ENCODE assay signal across 14 cellular contexts in genomic region chr6:137258170-137258569, GRCh38. TPM values are rescaled to one million over a fixed set of nuclear protein-coding genes. Genes with fewer than 3 reads are reported as not detected.
A peak's percentile ranks its signal among the peaks of the same experiment; 100 is the strongest.
DNase-seq lines count a peak whose midpoint lies in the region; ATAC-seq and TF ChIP-seq lines count a peak whose summit lies in the region.
"Had no signal": no experiment of that assay in that cellular context is flagged by ENCODE, and none has a peak within 500 bp of the region (broad histone marks: within the 10 kb centered on the region; RNA-seq: fewer than 3 reads in every experiment).

No MANE protein-coding gene starts in this region.

- H3K27me3 ChIP-seq in WERI-Rb-1 (ENCODE audit: insufficient read depth, low read depth, severe bottlenecking) = no peaks in the 10 kb centered on the region
- no peaks in the 10 kb centered on the region for H3K27me3 ChIP-seq in suprapubic skin

- no peak for TF ChIP-seq EP300 in suprapubic skin (IDR thresholded peaks at IDR 0.05)

- peaks cover 9% of the 10 kb centered on the region for H3K36me3 Mint-ChIP-seq in activated naive CD8-positive, alpha-beta T cell treated with anti-CD3 and anti-CD28 coated beads, Interleukin-2, amount 50 U/mL, for 24 hours (ENCODE audit: low read depth)
- H3K36me3 Mint-ChIP-seq in activated naive CD8-positive, alpha-beta T cell treated with anti-CD3 and anti-CD28 coated beads for 36 hours = peaks cover 2% of the 10 kb centered on the region
- peaks cover 19% of the 10 kb centered on the region for H3K36me3 Mint-ChIP-seq in dendritic cell treated with granulocyte-macrophage colony-stimulating factor and Interleukin-4, amounts not matched to agents 40 ng/mL and 50 ng/mL, for 4 days (ENCODE audit: low read depth)

- peaks cover 13% of the 10 kb centered on the region for H3K4me1 Mint-ChIP-seq in activated naive CD8-positive, alpha-beta T cell treated with anti-CD3 and anti-CD28 coated beads, Interleukin-2, amount 50 U/mL, for 24 hours
- H3K4me1 Mint-ChIP-seq in activated naive CD8-positive, alpha-beta T cell treated with anti-CD3 and anti-CD28 coated beads for 36 hours = peaks cover 3% of the 10 kb centered on the region
- peaks cover 34% of the 10 kb centered on the region for H3K4me1 Mint-ChIP-seq in dendritic cell treated with granulocyte-macrophage colony-stimulating factor and Interleukin-4, amounts not matched to agents 40 ng/mL and 50 ng/mL, for 4 days (ENCODE audit: low read depth)

- TF ChIP-seq POLR2A in NB4 (IDR thresholded peaks at IDR 0.05; ENCODE audit: extremely low read depth, insufficient read length) (no peak), suprapubic skin (IDR thresholded peaks at IDR 0.05) (no peak)

- whole genome bisulfite sequencing in suprapubic skin = 80% methylated on average over 3 of the region's 3 CpGs

- TF ChIP-seq CTCF in NB4 (IDR thresholded peaks at IDR 0.05; ENCODE audit: low read depth, low read length) (no peak), WERI-Rb-1 (IDR thresholded peaks at IDR 0.05; ENCODE audit: low read depth, low read length) (no peak), suprapubic skin (IDR thresholded peaks at IDR 0.05) (no peak)

- intact Hi-C loops in dendritic cell treated with granulocyte-macrophage colony-stimulating factor and Interleukin-4, amounts not matched to agents 40 ng/mL and 50 ng/mL, for 4 days (cut with micrococcal nuclease) = no loop called here

- peak; percentile 59 for ATAC-seq in activated naive CD8-positive, alpha-beta T cell treated with anti-CD3 and anti-CD28 coated beads, Interleukin-2, amount 50 U/mL, for 24 hours
- no peak for ATAC-seq in HG02884 (IDR thresholded peaks at IDR 0.05; ENCODE audit: unreplicated experiment)
- ATAC-seq: HCT116 had no signal

- H3K9me3 ChIP-seq in WERI-Rb-1 (ENCODE audit: severe bottlenecking) = no peaks in the 10 kb centered on the region
- H3K9me3 ChIP-seq in suprapubic skin = no peaks in the 10 kb centered on the region

- H3K27me3 Mint-ChIP-seq in activated naive CD8-positive, alpha-beta T cell treated with anti-CD3 and anti-CD28 coated beads, Interleukin-2, amount 50 U/mL, for 24 hours = peaks cover 3% of the 10 kb centered on the region
- H3K27me3 Mint-ChIP-seq in activated naive CD8-positive, alpha-beta T cell treated with anti-CD3 and anti-CD28 coated beads for 36 hours = peaks cover 5% of the 10 kb centered on the region
- no peaks in the 10 kb centered on the region for H3K27me3 Mint-ChIP-seq in dendritic cell treated with granulocyte-macrophage colony-stimulating factor and Interleukin-4, amounts not matched to agents 40 ng/mL and 50 ng/mL, for 4 days

- no peaks in the 10 kb centered on the region for H3K36me3 ChIP-seq in WERI-Rb-1
- no peaks in the 10 kb centered on the region for H3K36me3 ChIP-seq in suprapubic skin

- no peak overlapping the region for H3K4me3 Mint-ChIP-seq in activated naive CD8-positive, alpha-beta T cell treated with anti-CD3 and anti-CD28 coated beads, Interleukin-2, amount 50 U/mL, for 24 hours
- H3K4me3 Mint-ChIP-seq in activated naive CD8-positive, alpha-beta T cell treated with anti-CD3 and anti-CD28 coated beads for 36 hours = no peak overlapping the region
- H3K4me3 Mint-ChIP-seq in dendritic cell treated with granulocyte-macrophage colony-stimulating factor and Interleukin-4, amounts not matched to agents 40 ng/mL and 50 ng/mL, for 4 days = no peak overlapping the region
- H3K4me3 Mint-ChIP-seq: activated naive CD4-positive, alpha-beta T cell treated with anti-CD3 and anti-CD28 coated beads for 36 hours had no signal

- H3K27ac ChIP-seq in WERI-Rb-1 (no peak overlapping the region), suprapubic skin (no peak overlapping the region)

- no peak overlapping the region for H3K4me3 ChIP-seq in NB4 (ENCODE audit: low read depth, low read length)
- H3K4me3 ChIP-seq in WERI-Rb-1 (ENCODE audit: low read depth, low read length) = no peak overlapping the region
- H3K4me3 ChIP-seq in suprapubic skin = no peak overlapping the region

- peaks cover 14% of the 10 kb centered on the region for H3K9me3 Mint-ChIP-seq in activated naive CD8-positive, alpha-beta T cell treated with anti-CD3 and anti-CD28 coated beads, Interleukin-2, amount 50 U/mL, for 24 hours
- H3K9me3 Mint-ChIP-seq in activated naive CD8-positive, alpha-beta T cell treated with anti-CD3 and anti-CD28 coated beads for 36 hours = peaks cover 11% of the 10 kb centered on the region
- peaks cover 24% of the 10 kb centered on the region for H3K9me3 Mint-ChIP-seq in dendritic cell treated with granulocyte-macrophage colony-stimulating factor and Interleukin-4, amounts not matched to agents 40 ng/mL and 50 ng/mL, for 4 days

- peaks cover 24% of the 10 kb centered on the region for H3K4me1 ChIP-seq in suprapubic skin

- H3K27ac Mint-ChIP-seq in activated naive CD8-positive, alpha-beta T cell treated with anti-CD3 and anti-CD28 coated beads, Interleukin-2, amount 50 U/mL, for 24 hours = no peak overlapping the region
- H3K27ac Mint-ChIP-seq in activated naive CD8-positive, alpha-beta T cell treated with anti-CD3 and anti-CD28 coated beads for 36 hours = no peak overlapping the region
- peak overlapping the region; percentile 20 for H3K27ac Mint-ChIP-seq in dendritic cell treated with granulocyte-macrophage colony-stimulating factor and Interleukin-4, amounts not matched to agents 40 ng/mL and 50 ng/mL, for 4 days
- H3K27ac Mint-ChIP-seq: activated naive CD4-positive, alpha-beta T cell treated with anti-CD3 and anti-CD28 coated beads for 36 hours had no signal

- no peak for DNase-seq in activated naive CD8-positive, alpha-beta T cell treated with anti-CD3 and anti-CD28 coated beads, Interleukin-2, amount 50 U/mL, for 24 hours
- DNase-seq in activated naive CD8-positive, alpha-beta T cell treated with anti-CD3 and anti-CD28 coated beads for 36 hours = no peak
- DNase-seq in NB4 (ENCODE audit: low read depth) (peak; percentile 82), WERI-Rb-1 (no peak), suprapubic skin (ENCODE audit: low spot score in 2 of 2) (no peak)
- DNase-seq in stimulated activated CD8-positive, alpha-beta memory T cell treated with anti-CD3 and anti-CD28 coated beads, Interleukin-7, amount 100 ng/mL, for 4 hours (ENCODE audit: low read depth in 2 of 2) = peak; percentile 8 to 33
- DNase-seq: activated naive CD4-positive, alpha-beta T cell treated with anti-CD3 and anti-CD28 coated beads for 36 hours; caudate nucleus; DMS153; hippocampal formation; NCI-H2081 treated with DMSO at 0.1 percent for 48 hours had no signal

RNA-seq across cellular contexts. Expression of gene IFNGR1, which starts 39.0 kb away (rescaled TPM):
- 10 to 100 TPM; 20.5 to 22.1 TPM for total RNA-seq in activated naive CD8-positive, alpha-beta T cell treated with anti-CD3 and anti-CD28 coated beads for 36 hours
- total RNA-seq in suprapubic skin = 10 to 100 TPM; 77.8 to 91.5 (median 84.3) TPM

Comparison
In these comparisons a context has a peak if more than half of its experiments do, and no peak if none do; other contexts are left out.
1. DNase-seq: peak in NB4 (single experiment) and stimulated activated CD8-positive, alpha-beta memory T cell treated with anti-CD3 and anti-CD28 coated beads, Interleukin-7, amount 100 ng/mL, for 4 hours (2 of 2); none in activated naive CD8-positive, alpha-beta T cell treated with anti-CD3 and anti-CD28 coated beads, Interleukin-2, amount 50 U/mL, for 24 hours (single experiment), activated naive CD8-positive, alpha-beta T cell treated with anti-CD3 and anti-CD28 coated beads for 36 hours (single experiment), WERI-Rb-1 (single experiment) and suprapubic skin (0 of 2).